ENCODE assay signal across 24 cellular contexts in genomic region chr5:1363581-1363980, GRCh38.
"Had no signal": no experiment of that assay in that cellular context is flagged by ENCODE, and none has a peak within 500 bp of the region (broad histone marks: within the 10 kb centered on the region; RNA-seq: fewer than 3 reads in every experiment).

No MANE protein-coding gene starts in this region.

- H3K4me3 Mint-ChIP-seq: activated B cell treated with CpG ODN at 0.5 μM for 24 hours; activated CD4-positive, alpha-beta T cell treated with anti-CD3 and anti-CD28 coated beads, Interleukin-2, amount 10 ng/mL, durations not matched to agents 24 days and 14 days; activated CD8-positive, alpha-beta memory T cell treated with anti-CD3 and anti-CD28 coated beads, Interleukin-2, amount 10 ng/mL, durations not matched to agents 7 days and 5 days; activated naive CD4-positive, alpha-beta T cell treated with anti-CD3 and anti-CD28 coated beads, Interleukin-2, amount 50 U/mL, for 24 hours; activated T-cell treated with anti-CD3 and anti-CD28 coated beads, Interleukin-2, amount 50 U/mL, for 24 hours; activated T-helper 1 cell treated with anti-CD3 and anti-CD28 coated beads, Interleukin-12 subunit alpha, Interleukin-12 subunit beta, Interleukin-2, Interleukin-4 antibody, amounts not matched to agents 30 ng/mL and 10 ng/mL and 1 ng/mL, durations not matched to agents 14 hours and 24 hours and 36 hours had no signal

- H3K4me1 Mint-ChIP-seq: activated CD4-positive, alpha-beta T cell treated with anti-CD3 and anti-CD28 coated beads, Interleukin-2, amount 10 ng/mL, durations not matched to agents 24 days and 14 days; activated CD8-positive, alpha-beta memory T cell treated with anti-CD3 and anti-CD28 coated beads, Interleukin-2, amount 10 ng/mL, durations not matched to agents 7 days and 5 days; activated naive CD4-positive, alpha-beta T cell treated with anti-CD3 and anti-CD28 coated beads, Interleukin-2, amount 50 U/mL, for 24 hours had no signal

- H3K9me3 ChIP-seq: breast epithelium had no signal

- H3K27ac Mint-ChIP-seq: activated B cell treated with CpG ODN at 0.5 μM for 24 hours; activated CD4-positive, alpha-beta T cell treated with anti-CD3 and anti-CD28 coated beads, Interleukin-2, amount 10 ng/mL, durations not matched to agents 24 days and 14 days; activated CD8-positive, alpha-beta memory T cell treated with anti-CD3 and anti-CD28 coated beads, Interleukin-2, amount 10 ng/mL, durations not matched to agents 7 days and 5 days; activated naive CD4-positive, alpha-beta T cell treated with anti-CD3 and anti-CD28 coated beads, Interleukin-2, amount 50 U/mL, for 24 hours; activated T-cell treated with anti-CD3 and anti-CD28 coated beads, Interleukin-2, amount 50 U/mL, for 24 hours; activated T-helper 1 cell treated with anti-CD3 and anti-CD28 coated beads, Interleukin-12 subunit alpha, Interleukin-12 subunit beta, Interleukin-2, Interleukin-4 antibody, amounts not matched to agents 30 ng/mL and 10 ng/mL and 1 ng/mL, durations not matched to agents 14 hours and 24 hours and 36 hours had no signal

- H3K4me3 ChIP-seq: breast epithelium had no signal

- H3K36me3 ChIP-seq: breast epithelium had no signal

- H3K27ac ChIP-seq: breast epithelium had no signal

- DNase-seq: activated B cell treated with CpG ODN at 0.5 μM for 24 hours; activated CD4-positive, alpha-beta T cell treated with anti-CD3 and anti-CD28 coated beads for 1 hour; activated CD4-positive, alpha-beta T cell treated with anti-CD3 and anti-CD28 coated beads, Interleukin-2, amount 10 ng/mL, durations not matched to agents 24 days and 14 days; activated CD4-positive, alpha-beta T cell treated with anti-CD3 and anti-CD28 coated beads, Interleukin-2, amount 50 U/mL, for 48 hours; activated CD8-positive, alpha-beta memory T cell treated with anti-CD3 and anti-CD28 coated beads, Interleukin-2, amount 10 ng/mL, durations not matched to agents 7 days and 5 days; activated effector memory CD4-positive, alpha-beta T cell treated with Interleukin-2 at 50 U/mL for 16 hours; activated naive CD4-positive, alpha-beta T cell; activated T-cell treated with anti-CD3 and anti-CD28 coated beads, Interleukin-2, amount 50 U/mL, for 24 hours; aorta; caudate nucleus; Karpas-422; MM.1S; NCI-H1105 treated with DMSO at 0.1 percent for 48 hours; NCI-H1436 treated with DMSO at 0.1 percent for 48 hours; NCI-H187; NCI-H2081 treated with DMSO at 0.1 percent for 48 hours; NCI-H446; NCI-H524; SIG-M5; SW 1271 had no signal

- H3K9me3 Mint-ChIP-seq: activated B cell treated with CpG ODN at 0.5 μM for 24 hours; activated CD4-positive, alpha-beta T cell treated with anti-CD3 and anti-CD28 coated beads, Interleukin-2, amount 10 ng/mL, durations not matched to agents 24 days and 14 days; activated naive CD4-positive, alpha-beta T cell treated with anti-CD3 and anti-CD28 coated beads, Interleukin-2, amount 50 U/mL, for 24 hours; activated T-cell treated with anti-CD3 and anti-CD28 coated beads, Interleukin-2, amount 50 U/mL, for 24 hours; activated T-helper 1 cell treated with anti-CD3 and anti-CD28 coated beads, Interleukin-12 subunit alpha, Interleukin-12 subunit beta, Interleukin-2, Interleukin-4 antibody, amounts not matched to agents 30 ng/mL and 10 ng/mL and 1 ng/mL, durations not matched to agents 14 hours and 24 hours and 36 hours had no signal

- FAIRE-seq: RCC 7860 had no signal

- H3K4me1 ChIP-seq: breast epithelium had no signal

- H3K36me3 Mint-ChIP-seq: activated CD8-positive, alpha-beta memory T cell treated with anti-CD3 and anti-CD28 coated beads, Interleukin-2, amount 10 ng/mL, durations not matched to agents 7 days and 5 days; activated naive CD4-positive, alpha-beta T cell treated with anti-CD3 and anti-CD28 coated beads, Interleukin-2, amount 50 U/mL, for 24 hours had no signal

- ATAC-seq: activated CD8-positive, alpha-beta memory T cell treated with anti-CD3 and anti-CD28 coated beads, Interleukin-2, amount 10 ng/mL, durations not matched to agents 7 days and 5 days had no signal
